ENCODE assay signal across 20 cellular contexts in the genomic region with DNA sequence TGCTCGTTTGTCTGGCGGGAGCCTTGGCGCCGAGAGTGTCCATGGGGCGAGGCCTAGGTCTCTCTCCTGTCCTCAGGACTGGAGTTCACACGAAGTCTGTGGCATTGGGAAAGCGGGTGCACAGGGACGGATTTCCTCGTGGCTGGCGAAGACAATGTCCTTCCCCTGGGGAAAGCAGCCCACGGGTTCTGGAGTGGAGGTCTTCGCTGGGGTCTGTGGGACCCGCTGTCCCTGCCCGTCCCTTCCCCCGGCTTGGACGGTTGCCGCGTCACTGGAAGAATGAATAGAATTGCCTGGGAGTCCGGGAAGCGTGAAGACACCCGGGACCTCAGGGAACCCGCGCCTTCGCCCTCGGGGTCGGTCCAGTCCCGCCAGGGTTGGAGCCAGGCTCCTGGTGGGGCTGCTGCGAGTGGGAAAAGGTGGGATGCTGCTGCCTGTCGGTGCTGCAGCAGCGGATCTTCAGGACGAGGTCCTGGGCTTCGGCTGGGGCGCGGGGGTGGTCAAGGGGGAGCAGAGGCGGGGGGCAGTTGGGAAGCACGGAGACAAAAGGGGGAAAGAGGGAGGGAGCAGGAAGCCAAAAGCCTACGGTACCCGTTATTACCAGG.
A peak's percentile ranks its signal among the peaks of the same experiment; 100 is the strongest.
DNase-seq lines count a peak whose midpoint lies in the region; TF ChIP-seq lines count a peak whose summit lies in the region.
"Had no signal": no experiment of that assay in that cellular context is flagged by ENCODE, and none has a peak within 500 bp of the region (broad histone marks: within the 10 kb centered on the region; RNA-seq: fewer than 3 reads in every experiment).

No MANE protein-coding gene starts in this region.

- DNase-seq in activated gamma-delta T cell (lab: John Stamatoyannopoulos, UW) (peak; percentile 14), activated gamma-delta T cell treated with Interleukin-2 at 50 U/mL for 16 hours (no peak), HFF-Myc (ENCODE audit: extremely low read depth, low read depth) (no peak), left ventricle myocardium inferior (no peak), spleen (peak; percentile 74), glomerular visceral epithelial cell (ENCODE audit: extremely low spot score) (no peak), hepatic stellate cell (ENCODE audit: low spot score) (no peak), CD14-positive monocyte (ENCODE audit: low spot score) (no peak)
- DNase-seq: activated B cell treated with CpG ODN at 0.5 μM for 24 hours; activated CD4-positive, alpha-beta memory T cell treated with anti-CD3 and anti-CD28 coated beads, Interleukin-2, amount 10 ng/mL, durations not matched to agents 7 days and 5 days; activated T-cell treated with anti-CD3 and anti-CD28 coated beads, Interleukin-2, amount 50 U/mL, for 1 hour; naive B cell; NCI-H1417; NCI-H2107; SIG-M5; T-helper 2 cell had no signal

- H3K9me3 Mint-ChIP-seq in CD14-positive monocyte: peaks cover 0 to 21% (median 0%) of the 10 kb centered on the region in 7 donors
- H3K9me3 Mint-ChIP-seq: activated naive CD4-positive, alpha-beta T cell treated with anti-CD3 and anti-CD28 coated beads, Interleukin-2, amount 50 U/mL, for 24 hours; endodermal cell had no signal

- H3K27ac ChIP-seq in left ventricle myocardium inferior (replicated peaks): peak overlapping the region; percentile 61
- H3K27ac ChIP-seq in spleen: no peak overlapping the region
- H3K27ac ChIP-seq: BLaER1 had no signal

- H3K27me3 ChIP-seq in left ventricle myocardium inferior (ENCODE audit: low read depth) (peaks cover 50% of the 10 kb centered on the region), spleen (replicated peaks in 1 of 7) (peaks cover 0 to 48% (median 0%) of the 10 kb centered on the region in 7 donors)
- H3K27me3 ChIP-seq: BLaER1 had no signal

- H3K27me3 Mint-ChIP-seq in CD14-positive monocyte (ENCODE audit: low read depth in 3 of 3): peaks cover 2 to 8% (median 5%) of the 10 kb centered on the region in 3 donors

- peaks cover 4% of the 10 kb centered on the region for H3K4me1 ChIP-seq in left ventricle myocardium inferior
- no peaks in the 10 kb centered on the region for H3K4me1 ChIP-seq in spleen
- H3K4me1 ChIP-seq: BLaER1 had no signal

- intact Hi-C loops in left ventricle myocardium inferior (cut with micrococcal nuclease): no loop called here
- intact Hi-C loops in spleen (cut with DNase I; ENCODE audit: low total_unique reads): no loop called here
- intact Hi-C loops in CD14-positive monocyte (cut with micrococcal nuclease): no loop called here

- no peaks in the 10 kb centered on the region for H3K36me3 Mint-ChIP-seq in CD14-positive monocyte
- H3K36me3 Mint-ChIP-seq: activated naive CD4-positive, alpha-beta T cell treated with anti-CD3 and anti-CD28 coated beads, Interleukin-2, amount 50 U/mL, for 24 hours had no signal

- H3K9me3 ChIP-seq in left ventricle myocardium inferior (replicated peaks) (peaks cover 18% of the 10 kb centered on the region), spleen (peaks cover 0 to 77% (median 37%) of the 10 kb centered on the region in 8 donors)

- H3K27ac Mint-ChIP-seq in CD14-positive monocyte: no peak overlapping the region
- H3K27ac Mint-ChIP-seq: activated B cell treated with CpG ODN at 0.5 μM for 24 hours; activated CD4-positive, alpha-beta memory T cell treated with anti-CD3 and anti-CD28 coated beads, Interleukin-2, amount 10 ng/mL, durations not matched to agents 7 days and 5 days; activated naive CD4-positive, alpha-beta T cell treated with anti-CD3 and anti-CD28 coated beads, Interleukin-2, amount 50 U/mL, for 24 hours; endodermal cell; immature natural killer cell; naive B cell had no signal

- H3K4me3 Mint-ChIP-seq in CD14-positive monocyte: no peak overlapping the region
- H3K4me3 Mint-ChIP-seq: activated B cell treated with CpG ODN at 0.5 μM for 24 hours; activated CD4-positive, alpha-beta memory T cell treated with anti-CD3 and anti-CD28 coated beads, Interleukin-2, amount 10 ng/mL, durations not matched to agents 7 days and 5 days; activated naive CD4-positive, alpha-beta T cell treated with anti-CD3 and anti-CD28 coated beads, Interleukin-2, amount 50 U/mL, for 24 hours; endodermal cell; naive B cell had no signal

- TF ChIP-seq CTCF in HFF-Myc (IDR thresholded peaks at IDR 0.05; ENCODE audit: low read depth, low read length, missing control alignments) (no peak), left ventricle myocardium inferior (IDR thresholded peaks at IDR 0.05; ENCODE audit: borderline replicate concordance) (no peak), spleen (IDR thresholded peaks at IDR 0.05 in 8 of 11, conservative IDR thresholded peaks at IDR 0.05 in 3 of 11) (no peak), CD14-positive monocyte (IDR thresholded peaks at IDR 0.05) (no peak)

- no peak for TF ChIP-seq POLR2A in spleen (IDR thresholded peaks at IDR 0.05)

- 68 to 80% (median 76%) methylated on average over 38 of the region's 38 CpGs for WGBS in spleen, 5 donors

- H3K4me3 ChIP-seq in HFF-Myc (replicated peaks; ENCODE audit: low read depth, low read length) (0 out of 2 replicates have a peak overlapping the region, but pooled peaks have one; percentile 13), left ventricle myocardium inferior (peak overlapping the region; percentile 41), spleen (no peak overlapping the region)
- H3K4me3 ChIP-seq: BLaER1 had no signal

- H3K36me3 ChIP-seq in left ventricle myocardium inferior (no peaks in the 10 kb centered on the region), spleen (no peaks in the 10 kb centered on the region)
- H3K36me3 ChIP-seq: BLaER1 had no signal

- no peaks in the 10 kb centered on the region for H3K4me1 Mint-ChIP-seq in CD14-positive monocyte
- H3K4me1 Mint-ChIP-seq: activated B cell treated with CpG ODN at 0.5 μM for 24 hours; activated CD4-positive, alpha-beta memory T cell treated with anti-CD3 and anti-CD28 coated beads, Interleukin-2, amount 10 ng/mL, durations not matched to agents 7 days and 5 days; activated naive CD4-positive, alpha-beta T cell treated with anti-CD3 and anti-CD28 coated beads, Interleukin-2, amount 50 U/mL, for 24 hours; endodermal cell had no signal

Comparison
In these comparisons a context has a peak if more than half of its experiments do, and no peak if none do; other contexts are left out.
1. DNase-seq: peak in activated gamma-delta T cell (single experiment) and spleen (single experiment); none in activated gamma-delta T cell treated with Interleukin-2 at 50 U/mL for 16 hours (single experiment), HFF-Myc (single experiment), left ventricle myocardium inferior (single experiment), glomerular visceral epithelial cell (single experiment), hepatic stellate cell (single experiment) and CD14-positive monocyte (single experiment).
2. H3K4me3 ChIP-seq: peak in HFF-Myc (single experiment) and left ventricle myocardium inferior (single experiment); none in spleen (0 of 8).